Comparison of ENCODE assay signal across 1 cellular context in the genomic region with DNA sequence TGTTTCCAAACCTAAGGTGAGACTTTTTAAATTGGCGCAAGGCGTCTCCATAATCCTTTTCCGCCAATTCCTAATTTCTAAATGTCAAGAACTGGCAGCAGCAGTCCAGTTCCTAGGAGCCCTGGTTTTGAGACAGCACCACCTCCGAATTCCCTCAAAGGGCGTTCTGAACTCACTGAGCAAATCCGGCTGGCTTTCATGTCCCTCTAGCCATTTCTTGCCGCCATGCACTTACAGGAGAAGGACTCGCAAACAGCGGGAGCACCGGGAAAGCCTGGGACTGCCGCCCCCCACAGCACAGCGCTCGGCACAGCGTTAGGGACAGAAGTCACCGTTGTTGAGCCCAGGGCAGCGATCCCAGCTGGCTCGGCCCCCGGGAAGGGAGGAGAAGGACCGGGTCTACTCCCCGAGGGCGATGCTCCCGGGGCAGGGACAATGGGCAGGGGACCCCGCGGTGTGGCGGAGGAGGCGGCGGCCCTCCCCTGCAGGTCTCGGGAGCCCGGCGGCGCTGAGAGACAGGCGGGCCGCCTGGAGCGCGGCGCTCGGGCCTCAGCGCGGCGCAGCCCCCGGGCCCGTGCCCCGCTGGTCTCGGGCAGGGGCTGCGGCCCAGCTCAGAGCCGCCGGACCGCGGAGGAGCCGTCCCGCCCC.
TF ChIP-seq lines count a peak whose summit lies in the region.

No MANE protein-coding gene starts in this region.

TF ChIP-seq in IMR-90, 13 proteins besides CTCF, POLR2A, EP300 and RAD21 (continued from another document):
- TF ChIP-seq, protein P1, sequence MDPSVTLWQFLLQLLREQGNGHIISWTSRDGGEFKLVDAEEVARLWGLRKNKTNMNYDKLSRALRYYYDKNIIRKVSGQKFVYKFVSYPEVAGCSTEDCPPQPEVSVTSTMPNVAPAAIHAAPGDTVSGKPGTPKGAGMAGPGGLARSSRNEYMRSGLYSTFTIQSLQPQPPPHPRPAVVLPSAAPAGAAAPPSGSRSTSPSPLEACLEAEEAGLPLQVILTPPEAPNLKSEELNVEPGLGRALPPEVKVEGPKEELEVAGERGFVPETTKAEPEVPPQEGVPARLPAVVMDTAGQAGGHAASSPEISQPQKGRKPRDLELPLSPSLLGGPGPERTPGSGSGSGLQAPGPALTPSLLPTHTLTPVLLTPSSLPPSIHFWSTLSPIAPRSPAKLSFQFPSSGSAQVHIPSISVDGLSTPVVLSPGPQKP (IDR thresholded peaks at IDR 0.05; ENCODE audit: borderline replicate concordance, low read depth, low read length) = no peak
- TF ChIP-seq MXI1 (IDR thresholded peaks at IDR 0.05; ENCODE audit: borderline replicate concordance, low read depth, low read length) = no peak
